Comparison of ENCODE assay signal across 8 cellular contexts in genomic region chr12:26853303-26854027, GRCh38. TPM values are rescaled to one million over a fixed set of nuclear protein-coding genes. Genes with fewer than 3 reads are reported as not detected.
DNase-seq lines count a peak whose midpoint lies in the region; ATAC-seq, FAIRE-seq and TF ChIP-seq lines count a peak whose summit lies in the region.

No MANE protein-coding gene starts in this region.

- TF ChIP-seq POLR2A in transverse colon (IDR thresholded peaks at IDR 0.05) = no peak

- no peaks in the 10 kb centered on the region for H3K79me2 ChIP-seq in Karpas-422 (ENCODE audit: low read length)

- TF ChIP-seq EP300 in transverse colon (IDR thresholded peaks at IDR 0.05; ENCODE audit: low read depth) = no peak

- peak; percentile 98 for ATAC-seq in CD8-positive, alpha-beta T cell
- ATAC-seq in GM21360 (IDR thresholded peaks at IDR 0.05; ENCODE audit: unreplicated experiment) = peak; percentile 67
- 0 out of 3 replicates have a peak, but pooled peaks have one; percentile 49 for ATAC-seq in RWPE2 (ENCODE audit: low read depth)
- ATAC-seq in pancreas = peak; percentile 77 to 94 (median 92)

- peak; percentile 85 for FAIRE-seq in pancreas (lab: Jason Lieb, UNC)

- no peak overlapping the region for H3K27ac ChIP-seq in CD8-positive, alpha-beta T cell (ENCODE audit: low read depth, low read length)
- no peak overlapping the region for H3K27ac ChIP-seq in Karpas-422 (ENCODE audit: low read length)
- no peak overlapping the region for H3K27ac ChIP-seq in RWPE2 (ENCODE audit: poor library complexity, severe bottlenecking)
- no peak overlapping the region for H3K27ac ChIP-seq in pancreas
- no peak overlapping the region for H3K27ac ChIP-seq in transverse colon

- intact Hi-C loops in CD8-positive, alpha-beta T cell (cut with DNase I, micrococcal nuclease) = loop anchor here (1.0 to 5.0 kb wide), 9 partner anchors 20 to 849 kb away; partner anchors contain the start of genes TM7SF3 (in 2 of the 2), FGFR1OP2 (in 1 of the 2), INTS13 (in 1 of the 2) and ITPR2 (in 1 of the 2)
- intact Hi-C loops in pancreas (cut with DNase I) = no loop called here
- intact Hi-C loops in transverse colon (cut with DNase I; ENCODE audit: low total_unique reads) = loop anchor here (5.0 to 10.0 kb wide), 2 partner anchors 34 to 161 kb away; partner anchors contain the start of gene TM7SF3

- no peaks in the 10 kb centered on the region for H3K9me2 ChIP-seq in Karpas-422 (replicated peaks; ENCODE audit: insufficient read depth, low read length)

- peak overlapping the region; percentile 33 for H3K27ac Mint-ChIP-seq in CD8-positive, alpha-beta T cell

- H3K4me3 ChIP-seq in CD8-positive, alpha-beta T cell (ENCODE audit: low read depth, low read length) = no peak overlapping the region
- H3K4me3 ChIP-seq in Karpas-422 (ENCODE audit: low read length) (no peak overlapping the region), RWPE2 (ENCODE audit: severe bottlenecking) (no peak overlapping the region), pancreas (no peak overlapping the region), transverse colon (no peak overlapping the region)

- H3K9me3 Mint-ChIP-seq in CD8-positive, alpha-beta T cell = no peaks in the 10 kb centered on the region

- no peak overlapping the region for H3K4me3 Mint-ChIP-seq in CD8-positive, alpha-beta T cell

- H3K9ac ChIP-seq in Karpas-422 (ENCODE audit: low read length) = peak overlapping the region; percentile 35; the same call in 1 of the 2 replicates

- in situ Hi-C loops in transverse colon (cut with MboI; ENCODE audit: low pct_ligation_motif_present in 1 of 4, low pct_unique_long_range_greater_than_20kb in 1 of 4, low sequenced_read_pairs in 3 of 4) = no loop called here

- DNase-seq in CD8-positive, alpha-beta T cell = peak; percentile 55 to 81 (median 69)
- DNase-seq in Karpas-422 (peak; percentile 86), RWPE2 (ENCODE audit: low spot score) (no peak), foreskin melanocyte (peak; percentile 36), pancreas (peak; percentile 50 to 75 (median 60)), transverse colon (peak; percentile 76)
- DNase-seq in activated effector memory CD4-positive, alpha-beta T cell treated with anti-CD3 and anti-CD28 coated beads, Interleukin-2, amount 50 U/mL, for 16 hours = peak; percentile 89

- peak; percentile 92 for TF ChIP-seq CTCF in CD8-positive, alpha-beta T cell (IDR thresholded peaks at IDR 0.05)
- TF ChIP-seq CTCF in RWPE2 (IDR thresholded peaks at IDR 0.05; ENCODE audit: poor library complexity, severe bottlenecking) (peak; percentile 70), pancreas (IDR thresholded peaks at IDR 0.05) (peak; percentile 56 to 73 (median 69)), transverse colon (IDR thresholded peaks at IDR 0.05) (peak; percentile 80 to 88 (median 84))

- H3K27me3 ChIP-seq in CD8-positive, alpha-beta T cell (ENCODE audit: insufficient read depth, low read length) = no peaks in the 10 kb centered on the region
- H3K27me3 ChIP-seq in Karpas-422 (ENCODE audit: low read length) = no peaks in the 10 kb centered on the region
- no peaks in the 10 kb centered on the region for H3K27me3 ChIP-seq in RWPE2 (ENCODE audit: insufficient read depth, poor library complexity, severe bottlenecking)
- no peaks in the 10 kb centered on the region for H3K27me3 ChIP-seq in pancreas
- no peaks in the 10 kb centered on the region for H3K27me3 ChIP-seq in transverse colon

- no peaks in the 10 kb centered on the region for H3K36me3 Mint-ChIP-seq in CD8-positive, alpha-beta T cell

- peak overlapping the region; percentile 93 for H2AFZ ChIP-seq in Karpas-422 (ENCODE audit: low read length)

- peaks cover 6% of the 10 kb centered on the region for H3K4me1 ChIP-seq in CD8-positive, alpha-beta T cell (ENCODE audit: insufficient read depth, low read length)
- H3K4me1 ChIP-seq in Karpas-422 (ENCODE audit: low read length) (peaks cover 12% of the 10 kb centered on the region), RWPE2 (ENCODE audit: insufficient read depth, poor library complexity, severe bottlenecking) (no peaks in the 10 kb centered on the region), pancreas (peaks cover 4 to 20% (median 10%) of the 10 kb centered on the region in 3 donors), transverse colon (no peaks in the 10 kb centered on the region)

- CTCF ChIA-PET in CD8-positive, alpha-beta T cell (lab: Charles Lee) = interaction anchor here (0.6 to 2.6 kb wide), 8 partner anchors 11 to 453 kb away, joined by 3 to 18 read pairs (median 4); partner anchors contain the start of gene TM7SF3

- no peaks in the 10 kb centered on the region for H3K9me3 ChIP-seq in CD8-positive, alpha-beta T cell (ENCODE audit: low read length)
- H3K9me3 ChIP-seq in Karpas-422 (ENCODE audit: low read length) (no peaks in the 10 kb centered on the region), RWPE2 (ENCODE audit: severe bottlenecking) (no peaks in the 10 kb centered on the region), pancreas (no peaks in the 10 kb centered on the region), transverse colon (no peaks in the 10 kb centered on the region)

- H4K20me1 ChIP-seq in Karpas-422 (ENCODE audit: insufficient read depth, low read depth, low read length) = no peaks in the 10 kb centered on the region

- peaks cover 4% of the 10 kb centered on the region for H3K27me3 Mint-ChIP-seq in CD8-positive, alpha-beta T cell (ENCODE audit: low read depth)

- peak overlapping the region; percentile 38 for H3K4me2 ChIP-seq in Karpas-422 (ENCODE audit: low read depth, low read length, poor library complexity, severe bottlenecking)

- no peaks in the 10 kb centered on the region for H3K36me3 ChIP-seq in CD8-positive, alpha-beta T cell (ENCODE audit: insufficient read depth, low read length)
- H3K36me3 ChIP-seq in Karpas-422 (ENCODE audit: insufficient read depth, low read length) (no peaks in the 10 kb centered on the region), RWPE2 (ENCODE audit: low read depth) (no peaks in the 10 kb centered on the region), pancreas (no peaks in the 10 kb centered on the region), transverse colon (no peaks in the 10 kb centered on the region)

- 26% methylated on average over 12 of the region's 12 CpGs for whole genome bisulfite sequencing in pancreas, 2 donors
- 44% methylated on average over 12 of the region's 12 CpGs; no CpG with 5 or more reads in 1 of the 2 donors for WGBS in transverse colon (ENCODE audit: low coverage in 1 of 2), 2 donors

- no peaks in the 10 kb centered on the region for H3K4me1 Mint-ChIP-seq in CD8-positive, alpha-beta T cell (ENCODE audit: low read depth)

- POLR2A ChIA-PET in CD8-positive, alpha-beta T cell (lab: Charles Lee) = no interaction called here

RNA-seq across cellular contexts. Expression of gene ITPR2, which starts 20.5 kb away (rescaled TPM):
- 10 to 100 TPM; 18.9 to 24.1 TPM for total RNA-seq in CD8-positive, alpha-beta T cell
- total RNA-seq in Karpas-422 (2014; rRNA removed; shearing (Covaris generic); ENCODE audit: low replicate concordance) = 80.0 and 128 TPM in 2 replicates
- 10 to 100 TPM; 19.9 to 51.8 (median 29.3) TPM for total RNA-seq in pancreas
- polyA plus RNA-seq in pancreas = 1 to 10 TPM; 3.3 TPM
- 10 to 100 TPM; 29.8 to 60.5 (median 41.2) TPM for total RNA-seq in transverse colon

Comparison
In these comparisons a context has a peak if more than half of its experiments do, and no peak if none do; other contexts are left out.
1. intact Hi-C loops: an anchor here in CD8-positive, alpha-beta T cell (1.0 to 5.0 kb wide) and transverse colon (5.0 to 10.0 kb wide); none called in pancreas.